In genomic region chr7:158309844-158310763, GRCh38 we compare ENCODE assay signal across 12 cellular contexts.
DNase-seq lines count a peak whose midpoint lies in the region; ATAC-seq and TF ChIP-seq lines count a peak whose summit lies in the region.
"Had no signal": no experiment of that assay in that cellular context is flagged by ENCODE, and none has a peak within 500 bp of the region (broad histone marks: within the 10 kb centered on the region; RNA-seq: fewer than 3 reads in every experiment).

No MANE protein-coding gene starts in this region.

- DNase-seq in right atrium auricular region (ENCODE audit: low spot score) (peak; percentile 28), Right ventricle myocardium superior (no peak), coronary artery (ENCODE audit: low spot score) (peak; percentile 33), mesenteric fat pad (ENCODE audit: low spot score) (peak; percentile 60), DMS 273 (lab: John Stamatoyannopoulos, UW; ENCODE audit: unreplicated experiment) (no peak), MG63 (no peak), NCI-H2029 (lab: John Stamatoyannopoulos, UW) (no peak)
- DNase-seq: C1 segment of cervical spinal cord; Calu3; CD4-positive, alpha-beta T cell; DMS79 had no signal

- H3K4me3 ChIP-seq in right atrium auricular region (no peak overlapping the region), coronary artery (no peak overlapping the region), MG63 (no peak overlapping the region)
- H3K4me3 ChIP-seq: GM12878 had no signal

- H3K36me3 ChIP-seq in right atrium auricular region (no peaks in the 10 kb centered on the region), MG63 (no peaks in the 10 kb centered on the region)

- intact Hi-C loops in Right ventricle myocardium superior (cut with DNase I): no loop called here

- H3K27me3 ChIP-seq in right atrium auricular region: no peaks in the 10 kb centered on the region
- H3K27me3 ChIP-seq in MG63: no peaks in the 10 kb centered on the region

- H3K4me1 ChIP-seq in right atrium auricular region: no peaks in the 10 kb centered on the region

- TF ChIP-seq CTCF in right atrium auricular region (IDR thresholded peaks at IDR 0.05) (no peak), coronary artery (IDR thresholded peaks at IDR 0.05) (no peak)

- H3K27ac ChIP-seq in right atrium auricular region (no peak overlapping the region), coronary artery (no peak overlapping the region)

- H3K9me3 ChIP-seq in right atrium auricular region (peaks cover 11 to 16% of the 10 kb centered on the region in 2 donors), MG63 (peaks cover 2% of the 10 kb centered on the region; the same call in 1 of the 2 replicates)

- ATAC-seq in Right ventricle myocardium superior (ENCODE audit: poor library complexity): no peak
- ATAC-seq: GM12878 had no signal

Comparison
In these comparisons a context has a peak if more than half of its experiments do, and no peak if none do; other contexts are left out.
1. DNase-seq: peak in right atrium auricular region (single experiment), coronary artery (single experiment) and mesenteric fat pad (single experiment); none in Right ventricle myocardium superior (single experiment), DMS 273 (single experiment), MG63 (single experiment) and NCI-H2029 (single experiment).